ENCODE assay signal across 34 cellular contexts in genomic region chrY:8442097-8442496, GRCh38.
"Had no signal": no experiment of that assay in that cellular context is flagged by ENCODE, and none has a peak within 500 bp of the region (broad histone marks: within the 10 kb centered on the region; RNA-seq: fewer than 3 reads in every experiment).

No MANE protein-coding gene starts in this region.

- H3K27me3 ChIP-seq: adrenal gland, ascending aorta, body of pancreas, brain microvascular endothelial cell, breast epithelium, cardiac muscle cell had no signal

- H3K9me3 ChIP-seq: adrenal gland, ascending aorta, body of pancreas, breast epithelium had no signal

- FAIRE-seq: astrocyte, bronchial epithelial cell had no signal

- DNase-seq: activated effector memory CD4-positive, alpha-beta T cell treated with anti-CD3 and anti-CD28 coated beads, Interleukin-2, amount 50 U/mL, for 16 hours; activated effector memory CD4-positive, alpha-beta T cell treated with Interleukin-2 at 50 U/mL for 16 hours; activated gamma-delta T cell; activated gamma-delta T cell treated with Interleukin-2 at 50 U/mL for 16 hours; activated naive CD4-positive, alpha-beta T cell; activated naive CD4-positive, alpha-beta T cell treated with anti-CD3 and anti-CD28 coated beads for 36 hours; activated naive CD4-positive, alpha-beta T cell treated with anti-CD3 and anti-CD28 coated beads, Interleukin-2, amount 10 ng/mL, durations not matched to agents 7 days and 5 days; activated naive CD4-positive, alpha-beta T cell treated with anti-CD3 and anti-CD28 coated beads, Interleukin-2, amount 50 U/mL, for 16 hours; activated naive CD4-positive, alpha-beta T cell treated with Interleukin-2 at 50 U/mL for 16 hours; activated naive CD8-positive, alpha-beta T cell treated with anti-CD3 and anti-CD28 coated beads for 36 hours; activated naive CD8-positive, alpha-beta T cell treated with anti-CD3 and anti-CD28 coated beads, Interleukin-2, amount 10 ng/mL, durations not matched to agents 7 days and 5 days; activated naive CD8-positive, alpha-beta T cell treated with anti-CD3 and anti-CD28 coated beads, Interleukin-2, amount 50 U/mL, for 24 hours; activated T-cell treated with anti-CD3 and anti-CD28 coated beads, Interleukin-2, amount 50 U/mL, for 1 hour; activated T-cell treated with anti-CD3 and anti-CD28 coated beads, Interleukin-2, amount 50 U/mL, for 24 hours; activated T-cell treated with anti-CD3 and anti-CD28 coated beads, Interleukin-2, amount 50 U/mL, for 4 hours; activated T-cell treated with anti-CD3 and anti-CD28 coated beads, Interleukin-2, amount 50 U/mL, for 48 hours; activated T-cell treated with anti-CD3 and anti-CD28 coated beads, Interleukin-2, amount 50 U/mL, for 72 hours; adrenal gland; amniotic stem cell; amygdala; anterior cingulate cortex; aorta; body of pancreas; brain microvascular endothelial cell; caudate nucleus; central memory CD4-positive, alpha-beta T cell; cerebellar nuclear complex had no signal

- H3K4me3 ChIP-seq: adrenal gland, ascending aorta, body of pancreas, breast epithelium, cardiac muscle cell had no signal

- ATAC-seq: activated naive CD4-positive, alpha-beta T cell treated with anti-CD3 and anti-CD28 coated beads, Interleukin-2, amount 50 U/mL, for 72 hours; activated naive CD8-positive, alpha-beta T cell treated with anti-CD3 and anti-CD28 coated beads, Interleukin-2, amount 50 U/mL, for 24 hours; activated T-cell treated with anti-CD3 and anti-CD28 coated beads, Interleukin-2, amount 50 U/mL, for 4 hours; activated T-cell treated with anti-CD3 and anti-CD28 coated beads, Interleukin-2, amount 50 U/mL, for 72 hours; activated T-helper 17 cell treated with anti-CD3 and anti-CD28 coated beads, Interleukin-2, amount 50 U/mL, for 72 hours; body of pancreas had no signal

- H3K4me1 ChIP-seq: adrenal gland, ascending aorta, body of pancreas, breast epithelium had no signal

- H3K36me3 ChIP-seq: adrenal gland, ascending aorta, brain microvascular endothelial cell, breast epithelium, cardiac muscle cell had no signal

- H3K27ac ChIP-seq: adrenal gland, ascending aorta, body of pancreas, brain microvascular endothelial cell, breast epithelium, cardiac muscle cell had no signal
